17 cellular contexts compared by ENCODE assay signal in genomic region chr2:227826019-227826521, GRCh38. TPM values are rescaled to one million over a fixed set of nuclear protein-coding genes. Genes with fewer than 3 reads are reported as not detected.
A peak's percentile ranks its signal among the peaks of the same experiment; 100 is the strongest.
DNase-seq lines count a peak whose midpoint lies in the region; ATAC-seq, FAIRE-seq and TF ChIP-seq lines count a peak whose summit lies in the region.
"Had no signal": no experiment of that assay in that cellular context is flagged by ENCODE, and none has a peak within 500 bp of the region (broad histone marks: within the 10 kb centered on the region; RNA-seq: fewer than 3 reads in every experiment).

No MANE protein-coding gene starts in this region.

- H3K27ac Mint-ChIP-seq in activated T-cell treated with anti-CD3 and anti-CD28 coated beads, Interleukin-2, amount 50 U/mL, for 72 hours: peak overlapping the region; percentile 5

- DNase-seq in activated T-cell treated with anti-CD3 and anti-CD28 coated beads, Interleukin-2, amount 50 U/mL, for 72 hours: peak in 1 of 2 donors; percentile 20
- DNase-seq in activated T-cell treated with anti-CD3 and anti-CD28 coated beads, Interleukin-2, amount 50 U/mL, for 1 hour: no peak
- peak in 51 of 58 donors; percentile 5 to 83 (median 47) for DNase-seq in anterior cingulate cortex (lab: John Stamatoyannopoulos, UW)
- peak; percentile 44 to 62 for DNase-seq in foreskin keratinocyte
- no peak for DNase-seq in thoracic aorta (ENCODE audit: low spot score)
- DNase-seq in RCC 7860 (ENCODE audit: low spot score): no peak
- no peak for DNase-seq in NCI-H1930 (lab: John Stamatoyannopoulos, UW)
- DNase-seq: body of pancreas; effector CD8-positive, alpha-beta T cell; NCI-H2029; NCI-H524 treated with DMSO at 0.1 percent for 48 hours; upper lobe of left lung had no signal

- H3K4me1 Mint-ChIP-seq in activated T-cell treated with anti-CD3 and anti-CD28 coated beads, Interleukin-2, amount 50 U/mL, for 72 hours (ENCODE audit: low read depth): no peaks in the 10 kb centered on the region

- H3K27me3 ChIP-seq in foreskin keratinocyte (no peaks in the 10 kb centered on the region), thoracic aorta (replicated peaks; ENCODE audit: insufficient read depth) (no peaks in the 10 kb centered on the region)
- H3K27me3 ChIP-seq: body of pancreas, upper lobe of left lung had no signal

- no peaks in the 10 kb centered on the region for H3K9me3 ChIP-seq in thoracic aorta
- H3K9me3 ChIP-seq: body of pancreas, upper lobe of left lung had no signal

- H3K4me3 Mint-ChIP-seq in activated T-cell treated with anti-CD3 and anti-CD28 coated beads, Interleukin-2, amount 50 U/mL, for 72 hours: peak overlapping the region; percentile 14 to 55

- no peak for FAIRE-seq in RCC 7860 (lab: Jason Lieb, UNC)
- FAIRE-seq: frontal cortex had no signal

- peak in 1 of 2 donors; percentile 81 for ATAC-seq in activated T-cell treated with anti-CD3 and anti-CD28 coated beads, Interleukin-2, amount 50 U/mL, for 72 hours (replicated peaks in 1 of 2)
- ATAC-seq in foreskin keratinocyte: peak; percentile 78
- peak; percentile 12 for ATAC-seq in thoracic aorta (ENCODE audit: insufficient number of reproducible peaks, low FRiP score, low read depth)
- no peak for ATAC-seq in GM18498 (IDR thresholded peaks at IDR 0.05; ENCODE audit: unreplicated experiment)
- ATAC-seq: body of pancreas, Panc1, sciatic nerve had no signal

- no peak overlapping the region for H3K27ac ChIP-seq in foreskin keratinocyte
- H3K27ac ChIP-seq in thoracic aorta: no peak overlapping the region
- H3K27ac ChIP-seq: body of pancreas, upper lobe of left lung had no signal

- peaks cover 0 to 3% of the 10 kb centered on the region in 2 donors for H3K36me3 Mint-ChIP-seq in activated T-cell treated with anti-CD3 and anti-CD28 coated beads, Interleukin-2, amount 50 U/mL, for 72 hours (ENCODE audit: insufficient read depth in 2 of 2)

- peaks cover 3 to 5% of the 10 kb centered on the region in 2 donors for H3K9me3 Mint-ChIP-seq in activated T-cell treated with anti-CD3 and anti-CD28 coated beads, Interleukin-2, amount 50 U/mL, for 72 hours

- H3K4me1 ChIP-seq in foreskin keratinocyte (peaks cover 6% of the 10 kb centered on the region), thoracic aorta (ENCODE audit: control insufficient read depth in 1 of 2, low read depth in 2 of 2) (no peaks in the 10 kb centered on the region)
- H3K4me1 ChIP-seq: body of pancreas, upper lobe of left lung had no signal

- TF ChIP-seq CTCF in foreskin keratinocyte (conservative IDR thresholded peaks at IDR 0.05) (no peak), thoracic aorta (IDR thresholded peaks at IDR 0.05) (no peak)

- peaks cover 26% of the 10 kb centered on the region for H3K27me3 Mint-ChIP-seq in activated T-cell treated with anti-CD3 and anti-CD28 coated beads, Interleukin-2, amount 50 U/mL, for 72 hours (ENCODE audit: low read depth)

- H3K4me3 ChIP-seq in thoracic aorta: no peak overlapping the region
- H3K4me3 ChIP-seq: body of pancreas, upper lobe of left lung had no signal

- no peaks in the 10 kb centered on the region for H3K36me3 ChIP-seq in thoracic aorta
- H3K36me3 ChIP-seq: upper lobe of left lung had no signal

RNA-seq across cellular contexts. Expression of gene CCL20, which starts 12.4 kb away (rescaled TPM):
- total RNA-seq in activated T-cell treated with anti-CD3 and anti-CD28 coated beads, Interleukin-2, amount 50 U/mL, for 72 hours: 10 to 100 TPM in 1 of 2 donors, 1 to 10 TPM in 1; 1.4 to 21.9 TPM
- total RNA-seq in foreskin keratinocyte (0.58 and 0.81 TPM in 2 replicates), thoracic aorta (10 to 100 TPM in 1 of 2 donors, not detected in 1; 12.1 TPM)
- 0.60 and 0.70 TPM in 2 replicates for polyA plus RNA-seq in foreskin keratinocyte
- total RNA-seq: frontal cortex had no signal

RNA-seq across cellular contexts. Expression of gene DAW1, which starts 45.4 kb away (rescaled TPM):
- not detected for total RNA-seq in activated T-cell treated with anti-CD3 and anti-CD28 coated beads, Interleukin-2, amount 50 U/mL, for 72 hours
- total RNA-seq in foreskin keratinocyte (0.39 and 0.44 TPM in 2 replicates), thoracic aorta (1 to 10 TPM; 1.1 to 1.2 TPM)
- 0.24 and 0.31 TPM in 2 replicates for polyA plus RNA-seq in foreskin keratinocyte
- total RNA-seq: body of pancreas; sciatic nerve; T-helper 1 cell treated with Interleukin-12 subunit alpha and Interleukin-12 subunit beta and Interleukin-4 antibody, amounts not matched to agents 30 ng/mL and 1 ng/mL, for 36 hours had no signal

Comparison
In these comparisons a context has a peak if more than half of its experiments do, and no peak if none do; other contexts are left out.
1. DNase-seq: peak in anterior cingulate cortex (51 of 58) and foreskin keratinocyte (2 of 2); none in activated T-cell treated with anti-CD3 and anti-CD28 coated beads, Interleukin-2, amount 50 U/mL, for 1 hour (single experiment), thoracic aorta (single experiment), RCC 7860 (single experiment) and NCI-H1930 (0 of 2).